In genomic region chr11:130209128-130209932, GRCh38 we compare ENCODE assay signal across 20 cellular contexts. TPM values are rescaled to one million over a fixed set of nuclear protein-coding genes. Genes with fewer than 3 reads are reported as not detected.
A peak's percentile ranks its signal among the peaks of the same experiment; 100 is the strongest.
DNase-seq lines count a peak whose midpoint lies in the region; ATAC-seq and TF ChIP-seq lines count a peak whose summit lies in the region.
"Had no signal": no experiment of that assay in that cellular context is flagged by ENCODE, and none has a peak within 500 bp of the region (broad histone marks: within the 10 kb centered on the region; RNA-seq: fewer than 3 reads in every experiment).

No MANE protein-coding gene starts in this region.

- H3K9ac ChIP-seq in SK-N-SH: no peak overlapping the region
- H3K9ac ChIP-seq: BLaER1 had no signal

- H3K4me3 ChIP-seq in SK-N-SH (ENCODE audit: low read depth in 2 of 2, low read length in 1 of 2) (no peak overlapping the region), sigmoid colon (no peak overlapping the region)
- H3K4me3 ChIP-seq: BLaER1 had no signal

- no peak overlapping the region for H2AFZ ChIP-seq in SK-N-SH (ENCODE audit: low read depth)

- H3K9me3 ChIP-seq in SK-N-SH (no peaks in the 10 kb centered on the region), sigmoid colon (no peaks in the 10 kb centered on the region)
- H3K9me3 ChIP-seq: BLaER1, neutrophil had no signal

- H3K9me2 ChIP-seq in SK-N-SH: no peaks in the 10 kb centered on the region

- no peaks in the 10 kb centered on the region for H3K79me2 ChIP-seq in SK-N-SH (ENCODE audit: insufficient read depth)

- no peaks in the 10 kb centered on the region for H4K20me1 ChIP-seq in SK-N-SH (ENCODE audit: insufficient read depth)
- H4K20me1 ChIP-seq: BLaER1 had no signal

- TF ChIP-seq RAD21 in SK-N-SH (IDR thresholded peaks at IDR 0.05; ENCODE audit: low read length): no peak

- H3F3A ChIP-seq in SK-N-SH (replicated peaks; ENCODE audit: insufficient read depth): no peaks in the 10 kb centered on the region

- H3K4me2 ChIP-seq in SK-N-SH: no peak overlapping the region
- H3K4me2 ChIP-seq: BLaER1 had no signal

- POLR2A ChIA-PET in SK-N-SH (lab: Yijun Ruan, JAX): no interaction called here

- H3K36me3 ChIP-seq in SK-N-SH (replicated peaks in 1 of 2; ENCODE audit: control insufficient read depth in 1 of 2, insufficient read depth in 2 of 2, low read length in 1 of 2) (no peaks in the 10 kb centered on the region), sigmoid colon (no peaks in the 10 kb centered on the region)
- H3K36me3 ChIP-seq: BLaER1, neutrophil had no signal

- peaks cover 20% of the 10 kb centered on the region; the same call in 1 of the 2 replicates for H3K27me3 ChIP-seq in SK-N-SH (ENCODE audit: insufficient read depth)
- H3K27me3 ChIP-seq in sigmoid colon: no peaks in the 10 kb centered on the region
- H3K27me3 ChIP-seq: BLaER1 had no signal

- TF ChIP-seq POLR2A in sigmoid colon (IDR thresholded peaks at IDR 0.05): no peak

- H3K27ac ChIP-seq in SK-N-SH (ENCODE audit: low read depth in 2 of 2, low read length in 1 of 2) (no peak overlapping the region), sigmoid colon (peak overlapping the region in 2 of 4 donors; percentile 31 to 51)
- H3K27ac ChIP-seq: BLaER1, neutrophil had no signal

- ATAC-seq in left colon (no peak), GM21576 (IDR thresholded peaks at IDR 0.05; ENCODE audit: unreplicated experiment) (no peak)
- ATAC-seq in activated CD4-positive, CD25-positive, alpha-beta regulatory T cell treated with anti-CD3 and anti-CD28 coated beads, Interleukin-2, amount 50 U/mL, for 24 hours: no peak
- ATAC-seq: Right ventricle myocardium inferior had no signal

- CTCF ChIA-PET in SK-N-SH (lab: Yijun Ruan, JAX): interaction anchor here (0.7 to 2.2 kb wide), 5 partner anchors 10 to 653 kb away, joined by 3 to 7 read pairs (median 5); no protein-coding TSS in a partner anchor

- peak; percentile 4 for DNase-seq in GM03348 (ENCODE audit: low spot score)
- peak; percentile 79 for DNase-seq in SK-N-SH
- DNase-seq in left colon: peak; percentile 7 to 25
- DNase-seq in sigmoid colon: peak; percentile 66
- DNase-seq in DMS 273 (lab: John Stamatoyannopoulos, UW; ENCODE audit: unreplicated experiment): no peak
- no peak for DNase-seq in stimulated activated CD4-positive, alpha-beta T cell treated with anti-CD3 and anti-CD28 coated beads, Interleukin-2, amount 100 ng/mL, for 48 hours
- DNase-seq: activated B cell treated with CpG ODN at 0.5 μM for 24 hours; activated naive CD4-positive, alpha-beta T cell; anterior cingulate cortex; Calu3; cerebellar nuclear complex; hippocampal formation; NCI-H187; T-helper 2 cell had no signal

- TF ChIP-seq EP300 in SK-N-SH (IDR thresholded peaks at IDR 0.05; ENCODE audit: borderline replicate concordance in 1 of 2, low read depth in 1 of 2, low read length in 1 of 2) (no peak), sigmoid colon (IDR thresholded peaks at IDR 0.05) (no peak)

- TF ChIP-seq CTCF in SK-N-SH (IDR thresholded peaks at IDR 0.05) (no peak), sigmoid colon (IDR thresholded peaks at IDR 0.05) (no peak)

- intact Hi-C loops in left colon (cut with DNase I, micrococcal nuclease) (no loop called here), sigmoid colon (cut with DNase I) (no loop called here)

- WGBS in SK-N-SH (ENCODE audit: low lambda C conversion rate): 40% methylated on average over 24 of the region's 53 CpGs
- WGBS in sigmoid colon, 2 donors: 88 to 93% methylated on average over 53 of the region's 53 CpGs

- peaks cover 0 to 7% of the 10 kb centered on the region in 2 experiments; a peak in 1 of 4 replicates for H3K4me1 ChIP-seq in SK-N-SH (ENCODE audit: control insufficient read depth in 1 of 2, insufficient read depth in 2 of 2, low read depth in 1 of 2, low read length in 1 of 2)
- H3K4me1 ChIP-seq in sigmoid colon: peaks cover 0 to 8% (median 0%) of the 10 kb centered on the region in 4 donors
- H3K4me1 ChIP-seq: BLaER1 had no signal

TF ChIP-seq in SK-N-SH, 30 proteins besides CTCF, POLR2A, EP300 and RAD21:
- TF ChIP-seq RFX5 (IDR thresholded peaks at IDR 0.05; ENCODE audit: low read length): no peak
- no peak for TF ChIP-seq REST (IDR thresholded peaks at IDR 0.05; ENCODE audit: low read depth, low read length)
- TF ChIP-seq USF2 (IDR thresholded peaks at IDR 0.05; ENCODE audit: borderline replicate concordance, low read depth, low read length): no peak
- TF ChIP-seq YY1 (IDR thresholded peaks at IDR 0.05; ENCODE audit: low read depth): no peak
- TF ChIP-seq IRF3 (IDR thresholded peaks at IDR 0.05; ENCODE audit: low read depth, low read length): no peak
- TF ChIP-seq MXI1 (IDR thresholded peaks at IDR 0.05; ENCODE audit: low read depth, low read length): no peak
- TF ChIP-seq JUND (IDR thresholded peaks at IDR 0.05): no peak
- TF ChIP-seq TCF12 (IDR thresholded peaks at IDR 0.05): no peak
- no peak for TF ChIP-seq NFIC (IDR thresholded peaks at IDR 0.05; ENCODE audit: borderline replicate concordance)
- TF ChIP-seq TAF1 (IDR thresholded peaks at IDR 0.05; ENCODE audit: borderline replicate concordance, low read depth, low read length): no peak
- no peak for TF ChIP-seq RXRA (IDR thresholded peaks at IDR 0.05; ENCODE audit: borderline replicate concordance, low read depth)
- TF ChIP-seq SIN3A (IDR thresholded peaks at IDR 0.05; ENCODE audit: borderline replicate concordance, low read depth, low read length): no peak
- TF ChIP-seq GABPA (IDR thresholded peaks at IDR 0.05; ENCODE audit: low read depth): no peak
- no peak for TF ChIP-seq EZH2phosphoT487 (IDR thresholded peaks at IDR 0.05; ENCODE audit: borderline replicate concordance, low read depth)
- no peak for TF ChIP-seq MEF2A (IDR thresholded peaks at IDR 0.05; ENCODE audit: borderline replicate concordance, low read depth)
- TF ChIP-seq FOXJ3 (CRISPR knock-in tag; IDR thresholded peaks at IDR 0.05): no peak
- no peak for TF ChIP-seq POLR2AphosphoS5 (IDR thresholded peaks at IDR 0.05; ENCODE audit: low read depth, low read length)
- no peak for TF ChIP-seq ELF1 (IDR thresholded peaks at IDR 0.05)
- no peak for TF ChIP-seq USF1 (IDR thresholded peaks at IDR 0.05; ENCODE audit: borderline replicate concordance, low read depth)

RNA-seq across cellular contexts. Expression of gene ST14, which starts 49.7 kb away (rescaled TPM):
- polyA plus RNA-seq in SK-N-SH (2012; rRNA removed): not detected in 2 replicates
- polyA plus RNA-seq in SK-N-SH (2012; cell fraction: cytosol; rRNA removed): 0.01 TPM in 1 of 2 replicates, not detected in the other
- polyA plus RNA-seq in SK-N-SH (2012; cell fraction: nucleus; rRNA removed): not detected in 2 replicates
- 100 to 1,000 TPM; 499 to 535 TPM for total RNA-seq in left colon
- 1 to 10 TPM; 1.8 to 5.1 (median 3.2) TPM for total RNA-seq in sigmoid colon
- 100 to 1,000 TPM in 2 of 3 donors, 10 to 100 TPM in 1; 51.7 to 324 (median 109) TPM for polyA plus RNA-seq in sigmoid colon
- total RNA-seq: NCI-H460 had no signal

Comparison
In these comparisons a context has a peak if more than half of its experiments do, and no peak if none do; other contexts are left out.
1. DNase-seq: peak in GM03348 (single experiment), SK-N-SH (single experiment), left colon (2 of 2) and sigmoid colon (single experiment); none in DMS 273 (single experiment) and stimulated activated CD4-positive, alpha-beta T cell treated with anti-CD3 and anti-CD28 coated beads, Interleukin-2, amount 100 ng/mL, for 48 hours (0 of 2).
2. RNA of gene ST14, which starts 49.7 kb away (total RNA-seq): 499 to 535 TPM in left colon; 1.8 to 5.1 TPM in sigmoid colon; every median in the first group is over 10 times any median in the second.